17 cellular contexts compared by ENCODE assay signal in genomic region chr1:167486090-167486824, GRCh38. TPM values are rescaled to one million over a fixed set of nuclear protein-coding genes. Genes with fewer than 3 reads are reported as not detected.
DNase-seq lines count a peak whose midpoint lies in the region; ATAC-seq and TF ChIP-seq lines count a peak whose summit lies in the region.
"Had no signal": no experiment of that assay in that cellular context is flagged by ENCODE, and none has a peak within 500 bp of the region (broad histone marks: within the 10 kb centered on the region; RNA-seq: fewer than 3 reads in every experiment).

No MANE protein-coding gene starts in this region.

- no peaks in the 10 kb centered on the region for H3K36me3 ChIP-seq in lower lobe of right lung
- no peaks in the 10 kb centered on the region for H3K36me3 ChIP-seq in upper lobe of left lung
- H3K36me3 ChIP-seq: transverse colon had no signal

- H3K27ac ChIP-seq in lower lobe of right lung: peak overlapping the region; percentile 18
- H3K27ac ChIP-seq in upper lobe of left lung: peak overlapping the region in 3 of 4 donors; percentile 13 to 27 (median 14)
- H3K27ac ChIP-seq: dorsolateral prefrontal cortex had no signal

- H3K4me3 Mint-ChIP-seq in activated naive CD4-positive, alpha-beta T cell treated with anti-CD3 and anti-CD28 coated beads for 36 hours: peak overlapping the region; percentile 48
- peak overlapping the region; percentile 72 for H3K4me3 Mint-ChIP-seq in activated naive CD8-positive, alpha-beta T cell

- WGBS in upper lobe of left lung, 2 donors: 75% methylated on average over 13 to 15 of the region's 15 CpGs

- CTCF ChIA-PET in activated naive CD4-positive, alpha-beta T cell treated with anti-CD3 and anti-CD28 coated beads for 36 hours (lab: Charles Lee): interaction anchor here (0.9 to 2.1 kb wide), 6 partner anchors 10 to 47 kb away, joined by 3 to 8 read pairs (median 4); no protein-coding TSS in a partner anchor

- peak; percentile 46 for DNase-seq in activated naive CD4-positive, alpha-beta T cell treated with anti-CD3 and anti-CD28 coated beads for 36 hours
- DNase-seq in activated naive CD4-positive, alpha-beta T cell treated with Interleukin-2 at 50 U/mL for 16 hours: no peak
- no peak for DNase-seq in lower lobe of right lung
- peak in 1 of 2 donors; percentile 78 for DNase-seq in upper lobe of left lung
- no peak for DNase-seq in stimulated activated CD4-positive, alpha-beta T cell treated with anti-CD3 and anti-CD28 coated beads, Interleukin-4, amount 100 ng/mL, for 1 hour
- no peak for DNase-seq in NCI-H1930 (lab: John Stamatoyannopoulos, UW)
- DNase-seq: activated CD4-positive, CD25-positive, alpha-beta regulatory T cell treated with anti-CD3 and anti-CD28 coated beads, Interleukin-2, amount 50 U/mL, for 72 hours; amniotic stem cell; kidney glomerular epithelial cell; NCI-H2171; nucleus accumbens; stimulated activated CD4-positive, alpha-beta T cell treated with anti-CD3 and anti-CD28 coated beads, Interleukin-12 subunit alpha, Interleukin-12 subunit beta, amount 100 ng/mL, for 4 hours; transverse colon had no signal

- ATAC-seq in lower lobe of right lung (no peak), upper lobe of left lung (ENCODE audit: low FRiP score in 2 of 2) (peak in 1 of 2 donors; percentile 64), GM18861 (IDR thresholded peaks at IDR 0.05; ENCODE audit: unreplicated experiment) (no peak)

- H3K27me3 ChIP-seq in lower lobe of right lung (ENCODE audit: low read depth): no peaks in the 10 kb centered on the region
- H3K27me3 ChIP-seq in upper lobe of left lung: no peaks in the 10 kb centered on the region
- H3K27me3 ChIP-seq: dorsolateral prefrontal cortex, transverse colon had no signal

- peaks cover 18% of the 10 kb centered on the region for H3K36me3 Mint-ChIP-seq in activated naive CD4-positive, alpha-beta T cell treated with anti-CD3 and anti-CD28 coated beads for 36 hours (ENCODE audit: low read depth)
- peaks cover 12% of the 10 kb centered on the region for H3K36me3 Mint-ChIP-seq in activated naive CD8-positive, alpha-beta T cell

- no peak overlapping the region for H3K4me3 ChIP-seq in lower lobe of right lung
- no peak overlapping the region for H3K4me3 ChIP-seq in upper lobe of left lung
- H3K4me3 ChIP-seq: dorsolateral prefrontal cortex, transverse colon had no signal

- H3K9me3 ChIP-seq in lower lobe of right lung: no peaks in the 10 kb centered on the region
- H3K9me3 ChIP-seq in upper lobe of left lung: no peaks in the 10 kb centered on the region
- H3K9me3 ChIP-seq: transverse colon had no signal

- no peak for TF ChIP-seq EP300 in upper lobe of left lung (IDR thresholded peaks at IDR 0.05)

- H3K4me1 Mint-ChIP-seq in activated naive CD4-positive, alpha-beta T cell treated with anti-CD3 and anti-CD28 coated beads for 36 hours (ENCODE audit: low read depth): peaks cover 95% of the 10 kb centered on the region
- peaks cover 92% of the 10 kb centered on the region for H3K4me1 Mint-ChIP-seq in activated naive CD8-positive, alpha-beta T cell (ENCODE audit: low read depth)

- no peaks in the 10 kb centered on the region for H3K4me1 ChIP-seq in lower lobe of right lung
- H3K4me1 ChIP-seq in upper lobe of left lung: peaks cover 0 to 6% (median 0%) of the 10 kb centered on the region in 4 donors

- intact Hi-C loops in activated naive CD4-positive, alpha-beta T cell treated with anti-CD3 and anti-CD28 coated beads for 36 hours (cut with micrococcal nuclease): no loop called here
- intact Hi-C loops in lower lobe of right lung (cut with DNase I): no loop called here

- H3K27ac Mint-ChIP-seq in activated naive CD4-positive, alpha-beta T cell treated with anti-CD3 and anti-CD28 coated beads for 36 hours: peak overlapping the region; percentile 85
- peak overlapping the region; percentile 96 for H3K27ac Mint-ChIP-seq in activated naive CD8-positive, alpha-beta T cell

- no peaks in the 10 kb centered on the region for H3K9me3 Mint-ChIP-seq in activated naive CD4-positive, alpha-beta T cell treated with anti-CD3 and anti-CD28 coated beads for 36 hours
- no peaks in the 10 kb centered on the region for H3K9me3 Mint-ChIP-seq in activated naive CD8-positive, alpha-beta T cell (ENCODE audit: low read depth)

- TF ChIP-seq POLR2A in upper lobe of left lung (IDR thresholded peaks at IDR 0.05): no peak

- TF ChIP-seq CTCF in lower lobe of right lung (IDR thresholded peaks at IDR 0.05) (no peak), upper lobe of left lung (IDR thresholded peaks at IDR 0.05) (no peak)

- no peaks in the 10 kb centered on the region for H3K27me3 Mint-ChIP-seq in activated naive CD4-positive, alpha-beta T cell treated with anti-CD3 and anti-CD28 coated beads for 36 hours (ENCODE audit: low read depth)
- H3K27me3 Mint-ChIP-seq in activated naive CD8-positive, alpha-beta T cell: no peaks in the 10 kb centered on the region

RNA-seq across cellular contexts. Expression of gene CD247, which starts 32.1 kb away (rescaled TPM):
- total RNA-seq in activated naive CD4-positive, alpha-beta T cell treated with anti-CD3 and anti-CD28 coated beads for 36 hours: 10 to 100 TPM; 73.5 to 78.3 TPM
- total RNA-seq in lower lobe of right lung (8.7 TPM), upper lobe of left lung (10 to 100 TPM in 1 of 6 donors, 1 to 10 TPM in 5; 5.0 to 14.7 (median 8.7) TPM)
- total RNA-seq: glomerular endothelial cell had no signal
